In genomic region chr2:26172189-26172865, GRCh38 we compare ENCODE assay signal across 7 cellular contexts. TPM values are rescaled to one million over a fixed set of nuclear protein-coding genes. Genes with fewer than 3 reads are reported as not detected.
DNase-seq lines count a peak whose midpoint lies in the region; ATAC-seq and TF ChIP-seq lines count a peak whose summit lies in the region.

No MANE protein-coding gene starts in this region.

- POLR2A ChIA-PET in Panc1 (lab: Charles Lee), result no interaction called here

- TF ChIP-seq POLR2A in esophagus squamous epithelium (IDR thresholded peaks at IDR 0.05) (no peak), sigmoid colon (IDR thresholded peaks at IDR 0.05) (no peak)

- ATAC-seq in Panc1, result peak; percentile 42

- WGBS in esophagus squamous epithelium, 2 donors, result 47 to 73% methylated on average over 2 to 14 of the region's 56 CpGs
- 16 to 19% methylated on average over 56 of the region's 56 CpGs for WGBS in sigmoid colon, 2 donors

- BruUV-seq in Panc1 (replicated peaks; lab: Mats Ljungman, UMichigan), result no TSS peak

- H3K9me3 ChIP-seq in Panc1 (ENCODE audit: control insufficient read depth, insufficient read depth, low read depth, low read length), result no peaks in the 10 kb centered on the region
- H3K9me3 ChIP-seq in esophagus squamous epithelium, result no peaks in the 10 kb centered on the region
- H3K9me3 ChIP-seq in sigmoid colon, result no peaks in the 10 kb centered on the region

- DNase-seq in GM20000 (ENCODE audit: low spot score) (peak; percentile 54), Panc1 (ENCODE audit: low read depth, low spot score) (no peak), esophagus squamous epithelium (lab: John Stamatoyannopoulos, UW) (no peak), sigmoid colon (peak; percentile 61), activated gamma-delta T cell treated with Interleukin-2 at 50 U/mL for 16 hours (no peak), hypothalamus (lab: John Stamatoyannopoulos, UW) (no peak)
- no peak for DNase-seq in NK-92 treated with Interleukin-12 subunit alpha and Interleukin-12 subunit beta, amount 100 ng/mL, for 24 hours (lab: John Stamatoyannopoulos, UW)

- no peak for TF ChIP-seq CTCF in GM20000 (IDR thresholded peaks at IDR 0.05; ENCODE audit: extremely low read depth, missing control alignments)
- no peak for TF ChIP-seq CTCF in Panc1 (IDR thresholded peaks at IDR 0.05)
- no peak for TF ChIP-seq CTCF in esophagus squamous epithelium (IDR thresholded peaks at IDR 0.05)
- no peak for TF ChIP-seq CTCF in sigmoid colon (IDR thresholded peaks at IDR 0.05)

- H3K27me3 ChIP-seq in Panc1 (ENCODE audit: control insufficient read depth, insufficient read depth, low read length) (no peaks in the 10 kb centered on the region), esophagus squamous epithelium (peaks cover 6 to 48% (median 11%) of the 10 kb centered on the region in 4 donors), sigmoid colon (peaks cover 20 to 45% (median 41%) of the 10 kb centered on the region in 3 donors)

- H3K36me3 ChIP-seq in Panc1 (ENCODE audit: control insufficient read depth, insufficient read depth, low read length) (no peaks in the 10 kb centered on the region), esophagus squamous epithelium (no peaks in the 10 kb centered on the region), sigmoid colon (no peaks in the 10 kb centered on the region)

- no peak for TF ChIP-seq EP300 in sigmoid colon (IDR thresholded peaks at IDR 0.05)

- in situ Hi-C loops in Panc1 (cut with HindIII; ENCODE audit: low pct_unique_long_range_greater_than_20kb, low sequenced_read_pairs), result no loop called here

- CTCF ChIA-PET in Panc1 (lab: Charles Lee), result interaction anchor here (0.6 kb wide), 1 partner anchor 90 kb away, joined by 3 read pairs; no protein-coding TSS in a partner anchor

- H3K27ac ChIP-seq in Panc1 (ENCODE audit: low read length) (no peak overlapping the region), esophagus squamous epithelium (no peak overlapping the region), sigmoid colon (no peak overlapping the region)

- H3K4me3 ChIP-seq in Panc1 (ENCODE audit: low read depth in 2 of 2, low read length in 2 of 2) (peak overlapping the region; percentile 29 to 39), esophagus squamous epithelium (peak overlapping the region in 3 of 4 donors; percentile 34 to 70 (median 52)), sigmoid colon (peak overlapping the region in 3 of 4 donors; percentile 32 to 52 (median 50))

- H3K4me1 ChIP-seq in Panc1 (ENCODE audit: control insufficient read depth, insufficient read depth, low read length), result peaks cover 6% of the 10 kb centered on the region
- peaks cover 0 to 20% (median 10%) of the 10 kb centered on the region in 3 donors for H3K4me1 ChIP-seq in esophagus squamous epithelium
- H3K4me1 ChIP-seq in sigmoid colon, result peaks cover 0 to 19% (median 14%) of the 10 kb centered on the region in 4 donors

- intact Hi-C loops in Panc1 (cut with micrococcal nuclease; ENCODE audit: unreplicated experiment), result no loop called here
- intact Hi-C loops in esophagus squamous epithelium (cut with DNase I), result no loop called here
- intact Hi-C loops in sigmoid colon (cut with DNase I), result no loop called here

RNA-seq across cellular contexts. Expression of gene GAREM2, which starts 0.6 kb away (rescaled TPM):
- total RNA-seq in Panc1 (2021; ENCODE audit: unreplicated experiment) (12.4 TPM), esophagus squamous epithelium (1 to 10 TPM in 2 of 4 donors, under 1 TPM in 2; 0.19 to 1.5 (median 0.89) TPM), sigmoid colon (1 to 10 TPM; 1.1 to 4.4 (median 2.1) TPM)
- 13.8 TPM for polyA plus RNA-seq in Panc1 (2012; ENCODE audit: insufficient read length)
- polyA plus RNA-seq in sigmoid colon, result 10 to 100 TPM in 1 of 3 donors, 1 to 10 TPM in 2; 2.1 to 11.6 (median 2.4) TPM

Comparison
In these comparisons a context has a peak if more than half of its experiments do, and no peak if none do; other contexts are left out.
1. DNase-seq: peak in GM20000 (single experiment) and sigmoid colon (single experiment); none in Panc1 (single experiment), esophagus squamous epithelium (single experiment), NK-92 treated with Interleukin-12 subunit alpha and Interleukin-12 subunit beta, amount 100 ng/mL, for 24 hours (single experiment), activated gamma-delta T cell treated with Interleukin-2 at 50 U/mL for 16 hours (single experiment) and hypothalamus (0 of 51).
2. Peak in every context shown above with its lines, with median percentiles within 50 percentile points of each other: H3K4me3 ChIP-seq.